In genomic region chr2:137957033-137957432, GRCh38 we compare ENCODE assay signal across 16 cellular contexts. TPM values are rescaled to one million over a fixed set of nuclear protein-coding genes. Genes with fewer than 3 reads are reported as not detected.
DNase-seq lines count a peak whose midpoint lies in the region; ATAC-seq lines count a peak whose summit lies in the region.
"Had no signal": no experiment of that assay in that cellular context is flagged by ENCODE, and none has a peak within 500 bp of the region (broad histone marks: within the 10 kb centered on the region; RNA-seq: fewer than 3 reads in every experiment).

No MANE protein-coding gene starts in this region.

- no peak for ATAC-seq in GM21367 (IDR thresholded peaks at IDR 0.05; ENCODE audit: unreplicated experiment)
- ATAC-seq in activated T-cell treated with anti-CD3 and anti-CD28 coated beads, Interleukin-2, amount 50 U/mL, for 4 hours, result no peak
- no peak for ATAC-seq in activated CD8-positive, alpha-beta memory T cell treated with anti-CD3 and anti-CD28 coated beads, Interleukin-2, amount 10 ng/mL, durations not matched to agents 7 days and 5 days
- ATAC-seq in activated CD4-positive, CD25-positive, alpha-beta regulatory T cell treated with anti-CD3 and anti-CD28 coated beads, Interleukin-2, amount 50 U/mL, for 24 hours, result no peak
- ATAC-seq: activated CD8-positive, alpha-beta T cell treated with anti-CD3 and anti-CD28 coated beads, Interleukin-2, amount 10 ng/mL, durations not matched to agents 7 days and 5 days; Right ventricle myocardium inferior had no signal

- H3K9me3 Mint-ChIP-seq in dendritic cell treated with granulocyte-macrophage colony-stimulating factor and Interleukin-4, amounts not matched to agents 40 ng/mL and 50 ng/mL, for 4 days, result peaks cover 18% of the 10 kb centered on the region
- no peaks in the 10 kb centered on the region for H3K9me3 Mint-ChIP-seq in activated T-cell treated with anti-CD3 and anti-CD28 coated beads, Interleukin-2, amount 50 U/mL, for 4 hours
- H3K9me3 Mint-ChIP-seq in activated CD8-positive, alpha-beta memory T cell treated with anti-CD3 and anti-CD28 coated beads, Interleukin-2, amount 10 ng/mL, durations not matched to agents 7 days and 5 days (ENCODE audit: low read depth), result no peaks in the 10 kb centered on the region

- H3K4me1 Mint-ChIP-seq in dendritic cell treated with granulocyte-macrophage colony-stimulating factor and Interleukin-4, amounts not matched to agents 40 ng/mL and 50 ng/mL, for 4 days (ENCODE audit: low read depth), result peaks cover 71% of the 10 kb centered on the region
- H3K4me1 Mint-ChIP-seq in activated T-cell treated with anti-CD3 and anti-CD28 coated beads, Interleukin-2, amount 50 U/mL, for 4 hours (ENCODE audit: low read depth), result peaks cover 6% of the 10 kb centered on the region
- H3K4me1 Mint-ChIP-seq in activated CD8-positive, alpha-beta memory T cell treated with anti-CD3 and anti-CD28 coated beads, Interleukin-2, amount 10 ng/mL, durations not matched to agents 7 days and 5 days, result peaks cover 8% of the 10 kb centered on the region

- H3K4me3 Mint-ChIP-seq in dendritic cell treated with granulocyte-macrophage colony-stimulating factor and Interleukin-4, amounts not matched to agents 40 ng/mL and 50 ng/mL, for 4 days, result no peak overlapping the region
- no peak overlapping the region for H3K4me3 Mint-ChIP-seq in activated T-cell treated with anti-CD3 and anti-CD28 coated beads, Interleukin-2, amount 50 U/mL, for 4 hours
- H3K4me3 Mint-ChIP-seq in activated CD8-positive, alpha-beta memory T cell treated with anti-CD3 and anti-CD28 coated beads, Interleukin-2, amount 10 ng/mL, durations not matched to agents 7 days and 5 days, result no peak overlapping the region
- H3K4me3 Mint-ChIP-seq: activated CD8-positive, alpha-beta T cell treated with anti-CD3 and anti-CD28 coated beads, Interleukin-2, amount 10 ng/mL, durations not matched to agents 7 days and 5 days had no signal

- intact Hi-C loops in dendritic cell treated with granulocyte-macrophage colony-stimulating factor and Interleukin-4, amounts not matched to agents 40 ng/mL and 50 ng/mL, for 4 days (cut with micrococcal nuclease), result no loop called here

- peaks cover 9% of the 10 kb centered on the region for H3K36me3 Mint-ChIP-seq in dendritic cell treated with granulocyte-macrophage colony-stimulating factor and Interleukin-4, amounts not matched to agents 40 ng/mL and 50 ng/mL, for 4 days (ENCODE audit: low read depth)
- H3K36me3 Mint-ChIP-seq in activated T-cell treated with anti-CD3 and anti-CD28 coated beads, Interleukin-2, amount 50 U/mL, for 4 hours (ENCODE audit: insufficient read depth), result no peaks in the 10 kb centered on the region
- no peaks in the 10 kb centered on the region for H3K36me3 Mint-ChIP-seq in activated CD8-positive, alpha-beta memory T cell treated with anti-CD3 and anti-CD28 coated beads, Interleukin-2, amount 10 ng/mL, durations not matched to agents 7 days and 5 days

- CTCF ChIA-PET in activated CD8-positive, alpha-beta memory T cell treated with anti-CD3 and anti-CD28 coated beads, Interleukin-2, amount 10 ng/mL, durations not matched to agents 7 days and 5 days (lab: Charles Lee), result no interaction called here

- H3K27me3 Mint-ChIP-seq in dendritic cell treated with granulocyte-macrophage colony-stimulating factor and Interleukin-4, amounts not matched to agents 40 ng/mL and 50 ng/mL, for 4 days, result no peaks in the 10 kb centered on the region
- H3K27me3 Mint-ChIP-seq in activated T-cell treated with anti-CD3 and anti-CD28 coated beads, Interleukin-2, amount 50 U/mL, for 4 hours (ENCODE audit: low read depth), result no peaks in the 10 kb centered on the region
- H3K27me3 Mint-ChIP-seq in activated CD8-positive, alpha-beta memory T cell treated with anti-CD3 and anti-CD28 coated beads, Interleukin-2, amount 10 ng/mL, durations not matched to agents 7 days and 5 days, result no peaks in the 10 kb centered on the region

- H3K27ac Mint-ChIP-seq in dendritic cell treated with granulocyte-macrophage colony-stimulating factor and Interleukin-4, amounts not matched to agents 40 ng/mL and 50 ng/mL, for 4 days, result peak overlapping the region; percentile 53
- H3K27ac Mint-ChIP-seq in activated CD8-positive, alpha-beta memory T cell treated with anti-CD3 and anti-CD28 coated beads, Interleukin-2, amount 10 ng/mL, durations not matched to agents 7 days and 5 days, result no peak overlapping the region
- H3K27ac Mint-ChIP-seq: activated CD8-positive, alpha-beta T cell treated with anti-CD3 and anti-CD28 coated beads, Interleukin-2, amount 10 ng/mL, durations not matched to agents 7 days and 5 days had no signal

- DNase-seq in GM04503 (ENCODE audit: low read depth) (peak; percentile 79), NCI-H226 (peak; percentile 74), renal cortical epithelial cell (ENCODE audit: low read depth) (peak; percentile 89)
- no peak for DNase-seq in activated T-cell treated with anti-CD3 and anti-CD28 coated beads, Interleukin-2, amount 50 U/mL, for 4 hours
- DNase-seq in activated CD8-positive, alpha-beta memory T cell treated with anti-CD3 and anti-CD28 coated beads, Interleukin-2, amount 10 ng/mL, durations not matched to agents 7 days and 5 days, result no peak
- DNase-seq: activated CD8-positive, alpha-beta T cell treated with anti-CD3 and anti-CD28 coated beads, Interleukin-2, amount 10 ng/mL, durations not matched to agents 7 days and 5 days; activated gamma-delta T cell; caudate nucleus; KBM-7; mesendoderm; NCI-H1930; NCI-H69 had no signal

RNA-seq across cellular contexts. Expression of gene HNMT, which starts 7.2 kb away (rescaled TPM):
- total RNA-seq in renal cortical epithelial cell, result 47.9 and 103 TPM in 2 replicates
- total RNA-seq in activated T-cell treated with anti-CD3 and anti-CD28 coated beads, Interleukin-2, amount 50 U/mL, for 4 hours, result not detected
- not detected for total RNA-seq in activated CD8-positive, alpha-beta memory T cell treated with anti-CD3 and anti-CD28 coated beads, Interleukin-2, amount 10 ng/mL, durations not matched to agents 7 days and 5 days
- total RNA-seq: activated CD8-positive, alpha-beta T cell treated with anti-CD3 and anti-CD28 coated beads, Interleukin-2, amount 10 ng/mL, durations not matched to agents 7 days and 5 days had no signal

Comparison
In these comparisons a context has a peak if more than half of its experiments do, and no peak if none do; other contexts are left out.
1. DNase-seq: peak in GM04503 (single experiment), NCI-H226 (single experiment) and renal cortical epithelial cell (single experiment); none in activated T-cell treated with anti-CD3 and anti-CD28 coated beads, Interleukin-2, amount 50 U/mL, for 4 hours (single experiment) and activated CD8-positive, alpha-beta memory T cell treated with anti-CD3 and anti-CD28 coated beads, Interleukin-2, amount 10 ng/mL, durations not matched to agents 7 days and 5 days (single experiment).
2. RNA of gene HNMT, which starts 7.2 kb away (total RNA-seq): 47.9 to 103 TPM in renal cortical epithelial cell; not detected in activated T-cell treated with anti-CD3 and anti-CD28 coated beads, Interleukin-2, amount 50 U/mL, for 4 hours and not detected in activated CD8-positive, alpha-beta memory T cell treated with anti-CD3 and anti-CD28 coated beads, Interleukin-2, amount 10 ng/mL, durations not matched to agents 7 days and 5 days; every median in the first group is over 10 times any median in the second.